25 cellular contexts compared by ENCODE assay signal in the genomic region with DNA sequence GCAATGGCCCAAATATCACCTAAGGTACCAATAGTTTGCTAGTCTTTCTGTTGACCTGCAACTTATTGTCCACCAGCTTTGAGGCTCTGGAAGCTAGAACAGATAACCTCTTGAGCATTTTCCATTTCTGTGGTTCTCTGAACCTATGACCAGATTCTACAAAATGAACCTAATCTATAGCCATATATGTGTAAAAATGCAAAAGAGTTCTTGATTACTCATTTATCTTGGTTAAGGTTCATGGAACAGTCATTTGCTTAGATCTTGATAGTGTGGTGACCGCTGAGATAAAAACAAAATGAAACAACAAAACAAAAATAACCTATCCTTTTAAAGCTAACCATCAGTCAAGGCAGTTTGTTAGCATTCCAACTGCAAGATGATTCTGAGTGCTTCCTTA.
"Had no signal": no experiment of that assay in that cellular context is flagged by ENCODE, and none has a peak within 500 bp of the region (broad histone marks: within the 10 kb centered on the region; RNA-seq: fewer than 3 reads in every experiment).

No MANE protein-coding gene starts in this region.

- H3K27me3 ChIP-seq: colonic mucosa, gastrocnemius medialis had no signal

- H3K9me3 ChIP-seq: colonic mucosa, gastrocnemius medialis had no signal

- DNase-seq: colonic mucosa; cortex of kidney; effector CD8-positive, alpha-beta T cell; effector memory CD8-positive, alpha-beta T cell; endodermal cell; erythroblast; esophagus squamous epithelium; foreskin fibroblast; foreskin melanocyte; gastrocnemius medialis; glutamatergic neuron; head of caudate nucleus; heart right ventricle; hippocampal formation; left cardiac atrium; left lung; left ventricle myocardium superior; lower lobe of right lung; mesenchymal stem cell; mucosa of descending colon; naive B cell had no signal

- H3K27ac ChIP-seq: colonic mucosa, epithelial cell of prostate, esophagus squamous epithelium, gastrocnemius medialis, heart right ventricle, left lung, lower lobe of right lung had no signal

- ATAC-seq: effector memory CD8-positive, alpha-beta T cell; esophagus mucosa; gastrocnemius medialis; heart right ventricle; left cardiac atrium; left lung; left ventricle myocardium superior; lower lobe of right lung; mucosa of descending colon had no signal

- H3K4me3 ChIP-seq: colonic mucosa, esophagus squamous epithelium, gastrocnemius medialis, heart right ventricle, left lung, lower lobe of right lung, mucosa of descending colon had no signal

- H3K4me3 Mint-ChIP-seq: dendritic cell treated with granulocyte-macrophage colony-stimulating factor and Interleukin-4, amounts not matched to agents 40 ng/mL and 50 ng/mL, for 4 days; effector memory CD8-positive, alpha-beta T cell; endodermal cell; mesothelial cell of epicardium; naive B cell had no signal

- H3K27ac Mint-ChIP-seq: dendritic cell treated with granulocyte-macrophage colony-stimulating factor and Interleukin-4, amounts not matched to agents 40 ng/mL and 50 ng/mL, for 4 days; effector memory CD8-positive, alpha-beta T cell; endodermal cell; mesothelial cell of epicardium; naive B cell had no signal

- H3K36me3 Mint-ChIP-seq: mesothelial cell of epicardium had no signal

- H3K4me1 Mint-ChIP-seq: endodermal cell, naive B cell had no signal

- H3K36me3 ChIP-seq: colonic mucosa, esophagus squamous epithelium, gastrocnemius medialis, heart right ventricle, left lung, lower lobe of right lung had no signal

- H3K4me1 ChIP-seq: colonic mucosa, esophagus squamous epithelium, heart right ventricle, left lung, lower lobe of right lung had no signal
